7 cellular contexts compared by ENCODE assay signal in genomic region chr6:158209582-158210333, GRCh38. TPM values are rescaled to one million over a fixed set of nuclear protein-coding genes. Genes with fewer than 3 reads are reported as not detected.
DNase-seq lines count a peak whose midpoint lies in the region; ATAC-seq, FAIRE-seq and TF ChIP-seq lines count a peak whose summit lies in the region.
"Not testable (repeated sequence)": the region's sequence is repeated elsewhere in the genome, so short reads cannot be mapped to it uniquely, and the experiment has no call there.

No MANE protein-coding gene starts in this region.

- not testable (repeated sequence) for H3K9me3 Mint-ChIP-seq in Calu3 (ENCODE audit: low read depth, unreplicated experiment); T-helper 1 cell treated with Interleukin-12 subunit alpha and Interleukin-12 subunit beta and Interleukin-4 antibody, amounts not matched to agents 30 μg/mL and 1 μg/mL, for 36 hours; activated CD4-positive, alpha-beta T cell treated with anti-CD3 and anti-CD28 coated beads for 36 hours (ENCODE audit: low read depth)

- in situ Hi-C loops in K562 (cut with MboI) (loop anchor here (5.0 to 10.0 kb wide), 3 partner anchors 478 to 893 kb away; no protein-coding TSS in a partner anchor), HepG2 (cut with HindIII; ENCODE audit: extremely low pct_ligation_motif_present, low pct_unique_long_range_greater_than_20kb) (loop anchor here (5.0 to 25.0 kb wide), 3 partner anchors 67 to 753 kb away; no protein-coding TSS in a partner anchor)

- DNase-seq in Calu3; K562 (ENCODE audit: extremely low read depth in 1 of 4, low spot score in 3 of 4); HepG2 (ENCODE audit: low spot score): not testable (repeated sequence)
- DNase-seq in activated CD4-positive, alpha-beta T cell treated with anti-CD3 and anti-CD28 coated beads for 36 hours: peak; percentile 17
- DNase-seq in activated T-cell treated with anti-CD3 and anti-CD28 coated beads, Interleukin-2, amount 50 U/mL, for 48 hours: peak; percentile 30 to 35
- DNase-seq in islet precursor cell: peak; percentile 22

- CTCF ChIA-PET in Calu3 (lab: Charles Lee); HepG2 (lab: Yijun Ruan, JAX; ENCODE audit: low intra/inter-chr PET ratio, low total read pairs): not testable (repeated sequence)
- CTCF ChIA-PET in activated CD4-positive, alpha-beta T cell treated with anti-CD3 and anti-CD28 coated beads for 36 hours (lab: Charles Lee): interaction anchor here (0.7 to 1.8 kb wide), 2 partner anchors 8 to 12 kb away, joined by 3 to 9 read pairs; no protein-coding TSS in a partner anchor
- CTCF ChIA-PET in K562 (lab: Yijun Ruan, JAX; ENCODE audit: low intra/inter-chr PET ratio): interaction anchor here (0.6 kb wide), 1 partner anchor 15 kb away, joined by 6 read pairs; no protein-coding TSS in a partner anchor

- not testable (repeated sequence) for BruUV-seq in Calu3 (replicated peaks; lab: Mats Ljungman, UMichigan); K562 (replicated peaks; lab: Mats Ljungman, UMichigan); HepG2 (replicated peaks; lab: Mats Ljungman, UMichigan)

- H3K4me3 ChIP-seq in K562; HepG2 (replicated peaks in 1 of 3; ENCODE audit: insufficient read depth in 1 of 3, low read depth in 2 of 3, low read length in 3 of 3): not testable (repeated sequence)

- H3K27me3 Mint-ChIP-seq in Calu3 (ENCODE audit: unreplicated experiment); T-helper 1 cell treated with Interleukin-12 subunit alpha and Interleukin-12 subunit beta and Interleukin-4 antibody, amounts not matched to agents 30 μg/mL and 1 μg/mL, for 36 hours (ENCODE audit: low read depth); activated CD4-positive, alpha-beta T cell treated with anti-CD3 and anti-CD28 coated beads for 36 hours: not testable (repeated sequence)

- H3K27ac Mint-ChIP-seq in Calu3 (ENCODE audit: unreplicated experiment); activated CD4-positive, alpha-beta T cell treated with anti-CD3 and anti-CD28 coated beads for 36 hours: not testable (repeated sequence)
- H3K27ac Mint-ChIP-seq in T-helper 1 cell treated with Interleukin-12 subunit alpha and Interleukin-12 subunit beta and Interleukin-4 antibody, amounts not matched to agents 30 μg/mL and 1 μg/mL, for 36 hours: peak overlapping the region; percentile 95

- not testable (repeated sequence) for H3K4me2 ChIP-seq in K562 (ENCODE audit: insufficient read depth, low read length); HepG2 (ENCODE audit: low read depth, low read length)

- not testable (repeated sequence) for TF ChIP-seq EP300 in K562 (IDR thresholded peaks at IDR 0.05; ENCODE audit: low read length); HepG2 (IDR thresholded peaks at IDR 0.05; ENCODE audit: low read depth in 2 of 2, low read length in 2 of 2); HepG2 (CRISPR knock-in tag; IDR thresholded peaks at IDR 0.05; ENCODE audit: borderline replicate concordance)

- peaks cover 24 to 27% of the 10 kb centered on the region in 2 experiments for H3K27me3 ChIP-seq in K562 (ENCODE audit: control insufficient read depth in 2 of 2, insufficient read depth in 2 of 2, low read length in 2 of 2)
- not testable (repeated sequence) for H3K27me3 ChIP-seq in HepG2 (ENCODE audit: control insufficient read depth in 1 of 2, insufficient read depth in 2 of 2, low read length in 2 of 2)

- not testable (repeated sequence) for TF ChIP-seq CTCF in Calu3 (IDR thresholded peaks at IDR 0.05; ENCODE audit: unreplicated experiment); K562 (IDR thresholded peaks at IDR 0.05 in 2 of 3, conservative IDR thresholded peaks at IDR 0.05 in 1 of 3; ENCODE audit: insufficient read depth in 2 of 3, low read depth in 1 of 3, low read length in 3 of 3); HepG2 (CRISPR knock-in tag; IDR thresholded peaks at IDR 0.05)

- H3K4me1 ChIP-seq in K562 (replicated peaks in 1 of 2; ENCODE audit: control insufficient read depth in 2 of 2, insufficient read depth in 2 of 2, low read length in 2 of 2): not testable (repeated sequence)
- peaks cover 31% of the 10 kb centered on the region for H3K4me1 ChIP-seq in HepG2 (ENCODE audit: insufficient read depth, low read length)

- H3K36me3 Mint-ChIP-seq in Calu3 (ENCODE audit: insufficient read depth, unreplicated experiment); T-helper 1 cell treated with Interleukin-12 subunit alpha and Interleukin-12 subunit beta and Interleukin-4 antibody, amounts not matched to agents 30 μg/mL and 1 μg/mL, for 36 hours (ENCODE audit: low read depth); activated CD4-positive, alpha-beta T cell treated with anti-CD3 and anti-CD28 coated beads for 36 hours (ENCODE audit: low read depth): not testable (repeated sequence)

- not testable (repeated sequence) for H3K9me3 ChIP-seq in K562 (replicated peaks; ENCODE audit: control insufficient read depth, insufficient read depth, low read depth, low read length); HepG2 (ENCODE audit: low read length)

- peaks cover 26% of the 10 kb centered on the region for H3K4me1 Mint-ChIP-seq in Calu3 (ENCODE audit: low read depth, unreplicated experiment)
- peaks cover 45% of the 10 kb centered on the region for H3K4me1 Mint-ChIP-seq in T-helper 1 cell treated with Interleukin-12 subunit alpha and Interleukin-12 subunit beta and Interleukin-4 antibody, amounts not matched to agents 30 μg/mL and 1 μg/mL, for 36 hours (ENCODE audit: low read depth)
- H3K4me1 Mint-ChIP-seq in activated CD4-positive, alpha-beta T cell treated with anti-CD3 and anti-CD28 coated beads for 36 hours: peaks cover 34% of the 10 kb centered on the region

- not testable (repeated sequence) for FAIRE-seq in K562 (lab: Jason Lieb, UNC); HepG2 (lab: Jason Lieb, UNC)

- H3K4me3 Mint-ChIP-seq in Calu3 (ENCODE audit: low read depth, unreplicated experiment): peak overlapping the region; percentile 50
- not testable (repeated sequence) for H3K4me3 Mint-ChIP-seq in T-helper 1 cell treated with Interleukin-12 subunit alpha and Interleukin-12 subunit beta and Interleukin-4 antibody, amounts not matched to agents 30 μg/mL and 1 μg/mL, for 36 hours; activated CD4-positive, alpha-beta T cell treated with anti-CD3 and anti-CD28 coated beads for 36 hours

- TF ChIP-seq POLR2A in K562 (conservative IDR thresholded peaks at IDR 0.05); HepG2 (IDR thresholded peaks at IDR 0.05; ENCODE audit: insufficient read depth in 1 of 2, low read depth in 2 of 2, low read length in 2 of 2): not testable (repeated sequence)

- not testable (repeated sequence) for H3K79me2 ChIP-seq in K562 (ENCODE audit: control insufficient read depth, insufficient read depth, low read length); HepG2 (ENCODE audit: insufficient read depth, low read length)

- not testable (repeated sequence) for H4K20me1 ChIP-seq in K562 (replicated peaks; ENCODE audit: control insufficient read depth, insufficient read depth, low read length); HepG2 (ENCODE audit: insufficient read depth, low read length)

- ATAC-seq in activated CD4-positive, alpha-beta T cell treated with anti-CD3 and anti-CD28 coated beads for 36 hours; K562; HepG2: not testable (repeated sequence)

- 59% methylated on average over 23 of the region's 52 CpGs for WGBS in K562 (ENCODE audit: insufficient coverage, low coverage, missing lambda C conversion rate)
- WGBS in HepG2 (ENCODE audit: low lambda C conversion rate): 82% methylated on average over 24 of the region's 52 CpGs

- H3K9me1 ChIP-seq in K562 (ENCODE audit: control insufficient read depth, insufficient read depth, low read length): not testable (repeated sequence)

- not testable (repeated sequence) for H2AFZ ChIP-seq in K562 (ENCODE audit: low read depth, low read length); HepG2 (ENCODE audit: low read length)

- not testable (repeated sequence) for H3K36me3 ChIP-seq in K562 (ENCODE audit: control insufficient read depth, insufficient read depth, low read length); HepG2 (replicated peaks in 1 of 2; ENCODE audit: control insufficient read depth in 1 of 2, insufficient read depth in 2 of 2, low read length in 2 of 2)

- not testable (repeated sequence) for H3K27ac ChIP-seq in K562 (ENCODE audit: extremely low read depth, low read depth, low read length); HepG2 (ENCODE audit: extremely low read length, insufficient read depth, low read length)

- not testable (repeated sequence) for H3K9ac ChIP-seq in K562 (ENCODE audit: insufficient read depth in 1 of 2, low read depth in 2 of 2, low read length in 2 of 2); HepG2 (ENCODE audit: insufficient read depth, low read depth, low read length)

- POLR2A ChIA-PET in activated CD4-positive, alpha-beta T cell treated with anti-CD3 and anti-CD28 coated beads for 36 hours (lab: Charles Lee); HepG2 (lab: Yijun Ruan, JAX): not testable (repeated sequence)
- POLR2A ChIA-PET in K562 (lab: Yijun Ruan, JAX): interaction anchor here (1.0 to 1.5 kb wide), 2 partner anchors 11 to 13 kb away, joined by 3 to 4 read pairs; no protein-coding TSS in a partner anchor

- TF ChIP-seq RAD21 in K562 (CRISPR knock-in tag; conservative IDR thresholded peaks at IDR 0.05 in 1 of 2, IDR thresholded peaks at IDR 0.05 in 1 of 2); HepG2 (CRISPR knock-in tag; IDR thresholded peaks at IDR 0.05): not testable (repeated sequence)

- intact Hi-C loops in Calu3 (cut with micrococcal nuclease; ENCODE audit: unreplicated experiment) (loop anchor here (5.0 to 10.0 kb wide), 2 partner anchors 67 to 765 kb away; no protein-coding TSS in a partner anchor), K562 (cut with micrococcal nuclease) (loop anchor here (5.0 to 10.0 kb wide), 2 partner anchors 225 to 923 kb away; partner anchors contain the start of gene SYNJ2)
- intact Hi-C loops in activated CD4-positive, alpha-beta T cell treated with anti-CD3 and anti-CD28 coated beads for 36 hours (cut with DNase I, micrococcal nuclease): loop anchor here (5.0 to 10.0 kb wide), 4 partner anchors 65 to 925 kb away; partner anchors contain the start of gene TMEM181 (in 1 of the 2)
- intact Hi-C loops in HepG2 (cut with micrococcal nuclease; ENCODE audit: unreplicated experiment): not testable (repeated sequence)

RNA-seq across cellular contexts. Expression of gene GTF2H5, which starts 41.6 kb away (rescaled TPM):
- total RNA-seq in Calu3 (2022): 25.0 and 26.7 TPM in 2 replicates
- 10 to 100 TPM; 21.0 to 30.0 TPM for total RNA-seq in activated CD4-positive, alpha-beta T cell treated with anti-CD3 and anti-CD28 coated beads for 36 hours
- total RNA-seq in K562 (2011; cell fraction: chromatin; rRNA removed; ENCODE audit: low replicate concordance): 1.4 and 4.6 TPM in 2 replicates
- 0.67 and 1.1 TPM in 2 replicates for total RNA-seq in K562 (2011; cell fraction: nucleolus; rRNA removed)
- 1.6 and 5.2 TPM in 2 replicates for total RNA-seq in K562 (2011; cell fraction: nucleoplasm; rRNA removed)
- total RNA-seq in K562 (2014; rRNA removed): 4.0 and 4.3 TPM in 2 replicates
- 28.8 and 33.6 TPM in 2 replicates for total RNA-seq in K562 (2014; rRNA removed; fragmentation: Illumina TruSeq; extraction: Trizol)
- 22.5 and 24.1 TPM in 2 replicates for total RNA-seq in K562 (2015; rRNA removed; fragmentation: Illumina TruSeq; extraction: Trizol)
- total RNA-seq in K562 (2021): 27.2 and 30.1 TPM in 2 replicates
- polyA plus RNA-seq in K562 (2011; rRNA removed): 17.2 and 24.9 TPM in 2 replicates
- polyA plus RNA-seq in K562 (2011; cell fraction: cytosol; rRNA removed): 2.9 and 5.0 TPM in 2 replicates
- 1.6 and 3.1 TPM in 2 replicates for polyA plus RNA-seq in K562 (2011; cell fraction: nucleus; rRNA removed)
- 14.6 and 23.1 TPM in 2 replicates for polyA plus RNA-seq in K562 (2012)
- polyA plus RNA-seq in K562 (2014; fragmentation: Illumina TruSeq; extraction: Trizol): 15.2 and 15.8 TPM in 2 replicates
- 10 to 100 TPM; 48.8 to 58.4 TPM for polyA plus RNA-seq in K562 (2014; fragmentation: Nextera tagmentation; extraction: Ambion mirVana)
- polyA plus RNA-seq in K562 (2014; rRNA removed): 14.9 and 19.1 TPM in 2 replicates
- 6.6 and 7.4 TPM in 2 replicates for polyA minus RNA-seq in K562 (2011; rRNA and poly(A)+ RNA removed)
- polyA minus RNA-seq in K562 (2011; cell fraction: cytosol; rRNA and poly(A)+ RNA removed): 0.46 and 1.5 TPM in 2 replicates
- polyA minus RNA-seq in K562 (2011; cell fraction: nucleus; rRNA and poly(A)+ RNA removed): 0.54 and 0.78 TPM in 2 replicates
- total RNA-seq in HepG2 (2016; rRNA removed; fragmentation: Illumina TruSeq; extraction: Trizol): 45.9 and 68.0 TPM in 2 replicates
- 28.7 and 36.7 TPM in 2 replicates for total RNA-seq in HepG2 (2016; cell fraction: cytosol; rRNA removed; fragmentation: Illumina TruSeq; extraction: Trizol; ENCODE audit: low read depth)
- total RNA-seq in HepG2 (2016; cell fraction: insoluble cytoplasmic fraction; rRNA removed; fragmentation: Illumina TruSeq; extraction: Trizol): 49.0 and 71.1 TPM in 2 replicates
- 36.3 and 42.5 TPM in 2 replicates for total RNA-seq in HepG2 (2016; cell fraction: membrane; rRNA removed; fragmentation: Illumina TruSeq; extraction: Trizol)
- total RNA-seq in HepG2 (2016; cell fraction: nucleus; rRNA removed; fragmentation: Illumina TruSeq; extraction: Trizol): 15.2 and 16.4 TPM in 2 replicates
- polyA plus RNA-seq in HepG2 (2011; rRNA removed): 5.0 and 7.4 TPM in 2 replicates
- polyA plus RNA-seq in HepG2 (2011; cell fraction: cytosol; rRNA removed): 3.1 and 4.2 TPM in 2 replicates
- 1.3 and 1.5 TPM in 2 replicates for polyA plus RNA-seq in HepG2 (2011; cell fraction: nucleus; rRNA removed)
- polyA plus RNA-seq in HepG2 (2012): 12.3 and 19.5 TPM in 2 replicates
- 33.3 and 41.1 TPM in 2 replicates for polyA plus RNA-seq in HepG2 (2016; cell fraction: cytosol; fragmentation: Illumina TruSeq; extraction: Trizol; ENCODE audit: low read depth)
- polyA plus RNA-seq in HepG2 (2016; cell fraction: insoluble cytoplasmic fraction; fragmentation: Illumina TruSeq; extraction: Trizol; ENCODE audit: low read depth): 68.1 and 71.8 TPM in 2 replicates
- polyA plus RNA-seq in HepG2 (2016; cell fraction: membrane; fragmentation: Illumina TruSeq; extraction: Trizol; ENCODE audit: low read depth): 37.1 and 41.1 TPM in 2 replicates
- 29.2 and 31.1 TPM in 2 replicates for polyA plus RNA-seq in HepG2 (2016; cell fraction: nucleus; fragmentation: Illumina TruSeq; extraction: Trizol; ENCODE audit: insufficient read depth, low read depth)
- 1.1 TPM in 2 replicates for polyA minus RNA-seq in HepG2 (2011; rRNA and poly(A)+ RNA removed; ENCODE audit: low replicate concordance)
- polyA minus RNA-seq in HepG2 (2011; cell fraction: cytosol; rRNA and poly(A)+ RNA removed): 0.89 and 1.4 TPM in 2 replicates
- polyA minus RNA-seq in HepG2 (2011; cell fraction: nucleus; rRNA and poly(A)+ RNA removed): 2.1 and 2.6 TPM in 2 replicates

RNA-seq across cellular contexts. Expression of gene SERAC1, which starts 41.7 kb away (rescaled TPM):
- total RNA-seq in Calu3 (2022): 5.5 and 5.9 TPM in 2 replicates
- 1 to 10 TPM; 3.9 to 5.7 TPM for total RNA-seq in activated CD4-positive, alpha-beta T cell treated with anti-CD3 and anti-CD28 coated beads for 36 hours
- total RNA-seq in K562 (2011; cell fraction: chromatin; rRNA removed; ENCODE audit: low replicate concordance): 4.6 and 10.9 TPM in 2 replicates
- 2.8 and 3.8 TPM in 2 replicates for total RNA-seq in K562 (2011; cell fraction: nucleolus; rRNA removed)
- total RNA-seq in K562 (2011; cell fraction: nucleoplasm; rRNA removed): 5.1 and 11.2 TPM in 2 replicates
- 2.2 and 2.8 TPM in 2 replicates for total RNA-seq in K562 (2014; rRNA removed)
- 3.5 and 4.4 TPM in 2 replicates for total RNA-seq in K562 (2014; rRNA removed; fragmentation: Illumina TruSeq; extraction: Trizol)
- 2.9 and 3.6 TPM in 2 replicates for total RNA-seq in K562 (2015; rRNA removed; fragmentation: Illumina TruSeq; extraction: Trizol)
- 2.6 and 4.2 TPM in 2 replicates for total RNA-seq in K562 (2021)
- 4.8 and 6.2 TPM in 2 replicates for polyA plus RNA-seq in K562 (2011; rRNA removed)
- polyA plus RNA-seq in K562 (2011; cell fraction: cytosol; rRNA removed): 1.7 and 3.1 TPM in 2 replicates
- 4.4 and 5.3 TPM in 2 replicates for polyA plus RNA-seq in K562 (2011; cell fraction: nucleus; rRNA removed)
- polyA plus RNA-seq in K562 (2012): 2.8 and 3.8 TPM in 2 replicates
- 3.1 and 3.3 TPM in 2 replicates for polyA plus RNA-seq in K562 (2014; fragmentation: Illumina TruSeq; extraction: Trizol)
- polyA plus RNA-seq in K562 (2014; fragmentation: Nextera tagmentation; extraction: Ambion mirVana): 1 to 10 TPM; 1.8 to 2.0 TPM
- 2.2 and 3.4 TPM in 2 replicates for polyA plus RNA-seq in K562 (2014; rRNA removed)
- 6.8 and 7.7 TPM in 2 replicates for polyA minus RNA-seq in K562 (2011; rRNA and poly(A)+ RNA removed)
- 2.6 and 2.9 TPM in 2 replicates for polyA minus RNA-seq in K562 (2011; cell fraction: cytosol; rRNA and poly(A)+ RNA removed)
- 3.4 and 5.3 TPM in 2 replicates for polyA minus RNA-seq in K562 (2011; cell fraction: nucleus; rRNA and poly(A)+ RNA removed)
- 8.1 and 9.6 TPM in 2 replicates for total RNA-seq in HepG2 (2016; rRNA removed; fragmentation: Illumina TruSeq; extraction: Trizol)
- total RNA-seq in HepG2 (2016; cell fraction: cytosol; rRNA removed; fragmentation: Illumina TruSeq; extraction: Trizol; ENCODE audit: low read depth): 1.6 and 2.3 TPM in 2 replicates
- 7.7 and 9.8 TPM in 2 replicates for total RNA-seq in HepG2 (2016; cell fraction: insoluble cytoplasmic fraction; rRNA removed; fragmentation: Illumina TruSeq; extraction: Trizol)
- total RNA-seq in HepG2 (2016; cell fraction: membrane; rRNA removed; fragmentation: Illumina TruSeq; extraction: Trizol): 3.9 and 4.2 TPM in 2 replicates
- total RNA-seq in HepG2 (2016; cell fraction: nucleus; rRNA removed; fragmentation: Illumina TruSeq; extraction: Trizol): 7.4 and 8.9 TPM in 2 replicates
- 4.5 and 5.5 TPM in 2 replicates for polyA plus RNA-seq in HepG2 (2011; rRNA removed)
- polyA plus RNA-seq in HepG2 (2011; cell fraction: cytosol; rRNA removed): 2.2 and 4.5 TPM in 2 replicates
- polyA plus RNA-seq in HepG2 (2011; cell fraction: nucleus; rRNA removed): 4.5 and 5.0 TPM in 2 replicates
- 5.7 and 6.2 TPM in 2 replicates for polyA plus RNA-seq in HepG2 (2012)
- 0.77 and 0.81 TPM in 2 replicates for polyA plus RNA-seq in HepG2 (2016; cell fraction: cytosol; fragmentation: Illumina TruSeq; extraction: Trizol; ENCODE audit: low read depth)
- 6.7 and 7.8 TPM in 2 replicates for polyA plus RNA-seq in HepG2 (2016; cell fraction: insoluble cytoplasmic fraction; fragmentation: Illumina TruSeq; extraction: Trizol; ENCODE audit: low read depth)
- 2.3 TPM in 2 replicates for polyA plus RNA-seq in HepG2 (2016; cell fraction: membrane; fragmentation: Illumina TruSeq; extraction: Trizol; ENCODE audit: low read depth)
- 10.6 and 11.6 TPM in 2 replicates for polyA plus RNA-seq in HepG2 (2016; cell fraction: nucleus; fragmentation: Illumina TruSeq; extraction: Trizol; ENCODE audit: insufficient read depth, low read depth)
- polyA minus RNA-seq in HepG2 (2011; rRNA and poly(A)+ RNA removed; ENCODE audit: low replicate concordance): 1.2 and 2.3 TPM in 2 replicates
- 3.6 and 3.9 TPM in 2 replicates for polyA minus RNA-seq in HepG2 (2011; cell fraction: cytosol; rRNA and poly(A)+ RNA removed)
- polyA minus RNA-seq in HepG2 (2011; cell fraction: nucleus; rRNA and poly(A)+ RNA removed): 9.7 and 11.6 TPM in 2 replicates
